In the genomic region with DNA sequence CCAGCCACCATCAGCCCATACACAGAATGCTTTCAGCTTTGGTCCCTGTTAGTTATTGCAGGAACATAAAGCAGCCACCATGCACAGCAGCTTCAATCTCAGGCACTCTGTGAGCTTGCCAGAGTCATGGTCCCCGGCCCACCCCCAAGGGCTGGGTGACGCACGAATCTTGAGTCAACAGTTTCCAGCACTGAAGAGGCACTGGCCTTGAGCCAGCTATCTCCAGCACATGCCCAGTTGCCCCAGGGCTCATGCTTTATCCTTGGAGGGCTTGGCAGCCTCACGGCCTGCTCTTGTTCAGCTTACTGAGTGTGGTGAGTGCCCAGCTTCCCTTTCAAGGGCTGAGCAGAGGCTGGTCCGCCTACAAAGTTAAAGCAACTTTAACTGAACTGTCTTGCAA, we compare ENCODE assay signal across 8 cellular contexts.
DNase-seq lines count a peak whose midpoint lies in the region; ATAC-seq, FAIRE-seq and TF ChIP-seq lines count a peak whose summit lies in the region.

No MANE protein-coding gene starts in this region.

- ATAC-seq in K562 (no peak), HepG2 (no peak), GM19467 (IDR thresholded peaks at IDR 0.05; ENCODE audit: unreplicated experiment) (no peak), HG02610 (IDR thresholded peaks at IDR 0.05; ENCODE audit: unreplicated experiment) (no peak), GM21723 (IDR thresholded peaks at IDR 0.05; ENCODE audit: unreplicated experiment) (no peak)
- no peak for ATAC-seq in stimulated activated naive CD8-positive, alpha-beta T cell treated with anti-CD3 and anti-CD28 coated beads, Interleukin-15, amount 100 ng/mL, for 72 hours

- 0% methylated on average over 5 of the region's 5 CpGs for WGBS in K562 (ENCODE audit: insufficient coverage, low coverage, missing lambda C conversion rate)
- WGBS in HepG2 (ENCODE audit: low lambda C conversion rate), result 39% methylated on average over 4 of the region's 5 CpGs

- no peaks in the 10 kb centered on the region for H3K27me3 Mint-ChIP-seq in stimulated activated naive CD8-positive, alpha-beta T cell treated with anti-CD3 and anti-CD28 coated beads, Interleukin-15, amount 100 ng/mL, for 72 hours

- POLR2A ChIA-PET in K562 (lab: Yijun Ruan, JAX) (no interaction called here), HepG2 (lab: Yijun Ruan, JAX) (interaction anchor here (0.8 kb wide), 1 partner anchor 232 kb away, joined by 3 read pairs; no protein-coding TSS in a partner anchor)

- no peaks in the 10 kb centered on the region for H3K9me3 Mint-ChIP-seq in stimulated activated naive CD8-positive, alpha-beta T cell treated with anti-CD3 and anti-CD28 coated beads, Interleukin-15, amount 100 ng/mL, for 72 hours

- H3K9me1 ChIP-seq in K562 (ENCODE audit: control insufficient read depth, insufficient read depth, low read length), result no peaks in the 10 kb centered on the region

- intact Hi-C loops in K562 (cut with micrococcal nuclease), result no loop called here
- intact Hi-C loops in HepG2 (cut with micrococcal nuclease; ENCODE audit: unreplicated experiment), result no loop called here

- TF ChIP-seq CTCF in K562 (IDR thresholded peaks at IDR 0.05 in 2 of 3, conservative IDR thresholded peaks at IDR 0.05 in 1 of 3; ENCODE audit: insufficient read depth in 2 of 3, low read depth in 1 of 3, low read length in 3 of 3) (no peak), HepG2 (CRISPR knock-in tag; IDR thresholded peaks at IDR 0.05) (no peak)

- H3K9me3 ChIP-seq in K562 (replicated peaks; ENCODE audit: control insufficient read depth, insufficient read depth, low read depth, low read length) (no peaks in the 10 kb centered on the region), HepG2 (ENCODE audit: low read length) (no peaks in the 10 kb centered on the region)

- TF ChIP-seq RAD21 in K562 (CRISPR knock-in tag; conservative IDR thresholded peaks at IDR 0.05 in 1 of 2, IDR thresholded peaks at IDR 0.05 in 1 of 2) (no peak), HepG2 (CRISPR knock-in tag; IDR thresholded peaks at IDR 0.05) (no peak)

- CTCF ChIA-PET in K562 (lab: Yijun Ruan, JAX; ENCODE audit: low intra/inter-chr PET ratio), result no interaction called here
- CTCF ChIA-PET in HepG2 (lab: Yijun Ruan, JAX; ENCODE audit: low intra/inter-chr PET ratio, low total read pairs), result no interaction called here

- H3K4me3 ChIP-seq in K562 (no peak overlapping the region), HepG2 (replicated peaks in 1 of 3; ENCODE audit: insufficient read depth in 1 of 3, low read depth in 2 of 3, low read length in 3 of 3) (no peak overlapping the region)

- H3K36me3 ChIP-seq in K562 (ENCODE audit: control insufficient read depth, insufficient read depth, low read length), result no peaks in the 10 kb centered on the region
- H3K36me3 ChIP-seq in HepG2 (replicated peaks in 1 of 2; ENCODE audit: control insufficient read depth in 1 of 2, insufficient read depth in 2 of 2, low read length in 2 of 2), result no peaks in the 10 kb centered on the region

- FAIRE-seq in K562 (lab: Jason Lieb, UNC) (no peak), HepG2 (lab: Jason Lieb, UNC) (no peak)

- no TSS peak for BruUV-seq in K562 (replicated peaks; lab: Mats Ljungman, UMichigan)
- no TSS peak for BruUV-seq in HepG2 (replicated peaks; lab: Mats Ljungman, UMichigan)

- no peak overlapping the region for H3K4me2 ChIP-seq in K562 (ENCODE audit: insufficient read depth, low read length)
- no peak overlapping the region for H3K4me2 ChIP-seq in HepG2 (ENCODE audit: low read depth, low read length)

- no peak for TF ChIP-seq EP300 in K562 (IDR thresholded peaks at IDR 0.05; ENCODE audit: low read length)
- no peak for TF ChIP-seq EP300 in HepG2 (IDR thresholded peaks at IDR 0.05; ENCODE audit: low read depth in 2 of 2, low read length in 2 of 2)
- no peak for TF ChIP-seq EP300 in HepG2 (CRISPR knock-in tag; IDR thresholded peaks at IDR 0.05; ENCODE audit: borderline replicate concordance)

- H3K27me3 ChIP-seq in K562 (ENCODE audit: control insufficient read depth in 2 of 2, insufficient read depth in 2 of 2, low read length in 2 of 2) (peaks cover 9 to 53% of the 10 kb centered on the region in 2 experiments), HepG2 (ENCODE audit: control insufficient read depth in 1 of 2, insufficient read depth in 2 of 2, low read length in 2 of 2) (no peaks in the 10 kb centered on the region)

- H2AFZ ChIP-seq in K562 (ENCODE audit: low read depth, low read length) (no peak overlapping the region), HepG2 (ENCODE audit: low read length) (no peak overlapping the region)

- H3K27ac Mint-ChIP-seq in stimulated activated naive CD8-positive, alpha-beta T cell treated with anti-CD3 and anti-CD28 coated beads, Interleukin-15, amount 100 ng/mL, for 72 hours, result no peak overlapping the region

- H3K9ac ChIP-seq in K562 (ENCODE audit: insufficient read depth in 1 of 2, low read depth in 2 of 2, low read length in 2 of 2) (no peak overlapping the region), HepG2 (ENCODE audit: insufficient read depth, low read depth, low read length) (no peak overlapping the region)

- H3K4me3 Mint-ChIP-seq in stimulated activated naive CD8-positive, alpha-beta T cell treated with anti-CD3 and anti-CD28 coated beads, Interleukin-15, amount 100 ng/mL, for 72 hours, result no peak overlapping the region

- H4K20me1 ChIP-seq in K562 (replicated peaks; ENCODE audit: control insufficient read depth, insufficient read depth, low read length) (no peaks in the 10 kb centered on the region; the same call in 1 of the 2 replicates), HepG2 (ENCODE audit: insufficient read depth, low read length) (no peaks in the 10 kb centered on the region)

- peak; percentile 63 for DNase-seq in ACHN
- peak; percentile 79 for DNase-seq in NCI-H1105 (lab: John Stamatoyannopoulos, UW)
- no peak for DNase-seq in K562 (ENCODE audit: extremely low read depth in 1 of 4, low spot score in 3 of 4)
- no peak for DNase-seq in HepG2 (ENCODE audit: low spot score)
- DNase-seq in stimulated activated naive CD8-positive, alpha-beta T cell treated with anti-CD3 and anti-CD28 coated beads, Interleukin-15, amount 100 ng/mL, for 72 hours, result no peak

- no peak for TF ChIP-seq POLR2A in K562 (conservative IDR thresholded peaks at IDR 0.05)
- no peak for TF ChIP-seq POLR2A in HepG2 (IDR thresholded peaks at IDR 0.05; ENCODE audit: insufficient read depth in 1 of 2, low read depth in 2 of 2, low read length in 2 of 2)

- peaks cover 17% of the 10 kb centered on the region for H3K4me1 Mint-ChIP-seq in stimulated activated naive CD8-positive, alpha-beta T cell treated with anti-CD3 and anti-CD28 coated beads, Interleukin-15, amount 100 ng/mL, for 72 hours

- no peak overlapping the region for H3K27ac ChIP-seq in K562 (ENCODE audit: extremely low read depth, low read depth, low read length)
- no peak overlapping the region for H3K27ac ChIP-seq in HepG2 (ENCODE audit: extremely low read length, insufficient read depth, low read length)

- in situ Hi-C loops in ACHN (cut with HindIII; ENCODE audit: low pct_ligation_motif_present, low pct_unique_long_range_greater_than_20kb, low sequenced_read_pairs) (no loop called here), K562 (cut with MboI) (no loop called here), HepG2 (cut with HindIII; ENCODE audit: extremely low pct_ligation_motif_present, low pct_unique_long_range_greater_than_20kb) (no loop called here)

- no peaks in the 10 kb centered on the region for H3K4me1 ChIP-seq in K562 (replicated peaks in 1 of 2; ENCODE audit: control insufficient read depth in 2 of 2, insufficient read depth in 2 of 2, low read length in 2 of 2)
- peaks cover 68% of the 10 kb centered on the region for H3K4me1 ChIP-seq in HepG2 (ENCODE audit: insufficient read depth, low read length)

- H3K79me2 ChIP-seq in K562 (ENCODE audit: control insufficient read depth, insufficient read depth, low read length) (no peaks in the 10 kb centered on the region), HepG2 (ENCODE audit: insufficient read depth, low read length) (no peaks in the 10 kb centered on the region)

TF ChIP-seq in K562, 482 proteins besides CTCF, POLR2A, EP300 and RAD21:
- TF ChIP-seq MAZ (CRISPR knock-in tag; conservative IDR thresholded peaks at IDR 0.05 in 1 of 2, IDR thresholded peaks at IDR 0.05 in 1 of 2) (no peak), NFIC (IDR thresholded peaks at IDR 0.05) (peak; percentile 52; the same call in 1 of the 2 replicates)

TF ChIP-seq in HepG2, 621 proteins besides CTCF, POLR2A, EP300 and RAD21 (continues in another document):
- TF ChIP-seq ZFX (CRISPR knock-in tag; IDR thresholded peaks at IDR 0.05; ENCODE audit: low read depth) (peak; percentile 21; the same call in 1 of the 2 replicates), CENPX (CRISPR knock-in tag; IDR thresholded peaks at IDR 0.05) (no peak), ZNF605 (CRISPR knock-in tag; IDR thresholded peaks at IDR 0.05) (no peak), ZNF350 (CRISPR knock-in tag; IDR thresholded peaks at IDR 0.05; ENCODE audit: borderline replicate concordance, low read depth) (no peak), POLR2AphosphoS2 (IDR thresholded peaks at IDR 0.05; ENCODE audit: low read depth, low read length) (no peak), SMYD3 (CRISPR knock-in tag; IDR thresholded peaks at IDR 0.05) (no peak)
- TF ChIP-seq, protein P1, sequence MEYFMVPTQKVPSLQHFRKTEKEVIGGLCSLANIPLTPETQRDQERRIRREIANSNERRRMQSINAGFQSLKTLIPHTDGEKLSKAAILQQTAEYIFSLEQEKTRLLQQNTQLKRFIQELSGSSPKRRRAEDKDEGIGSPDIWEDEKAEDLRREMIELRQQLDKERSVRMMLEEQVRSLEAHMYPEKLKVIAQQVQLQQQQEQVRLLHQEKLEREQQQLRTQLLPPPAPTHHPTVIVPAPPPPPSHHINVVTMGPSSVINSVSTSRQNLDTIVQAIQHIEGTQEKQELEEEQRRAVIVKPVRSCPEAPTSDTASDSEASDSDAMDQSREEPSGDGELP (IDR thresholded peaks at IDR 0.05; ENCODE audit: borderline replicate concordance, low read depth), result no peak

Comparison
In these comparisons a context has a peak if more than half of its experiments do, and no peak if none do; other contexts are left out.
1. DNase-seq: peak in ACHN (single experiment) and NCI-H1105 (single experiment); none in K562 (0 of 4), HepG2 (single experiment) and stimulated activated naive CD8-positive, alpha-beta T cell treated with anti-CD3 and anti-CD28 coated beads, Interleukin-15, amount 100 ng/mL, for 72 hours (0 of 2).